15 cellular contexts compared by ENCODE assay signal in the genomic region with DNA sequence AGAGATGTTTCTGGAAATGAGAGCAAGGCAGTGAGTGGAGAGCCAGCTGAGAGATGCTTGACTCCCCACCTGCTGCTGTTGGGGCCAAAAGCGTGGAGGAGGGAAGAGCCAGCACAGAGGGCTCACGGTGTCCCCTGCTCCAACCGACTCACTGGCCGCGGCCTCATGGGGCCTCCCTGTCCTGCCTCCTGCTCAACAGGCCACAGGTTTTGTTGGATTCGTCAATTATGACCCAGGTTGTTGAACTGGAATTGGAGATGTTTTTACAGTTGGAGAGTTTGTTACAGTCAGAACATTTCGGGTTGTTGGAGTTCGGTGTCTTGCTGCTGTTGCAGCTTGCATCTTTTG. TPM values are rescaled to one million over a fixed set of nuclear protein-coding genes. Genes with fewer than 3 reads are reported as not detected.
A peak's percentile ranks its signal among the peaks of the same experiment; 100 is the strongest.
DNase-seq lines count a peak whose midpoint lies in the region; ATAC-seq and TF ChIP-seq lines count a peak whose summit lies in the region.
"Had no signal": no experiment of that assay in that cellular context is flagged by ENCODE, and none has a peak within 500 bp of the region (broad histone marks: within the 10 kb centered on the region; RNA-seq: fewer than 3 reads in every experiment).

No MANE protein-coding gene starts in this region.

- peaks cover 2% of the 10 kb centered on the region for H3K9me3 ChIP-seq in A673 (ENCODE audit: low read depth, low read length, poor library complexity, severe bottlenecking)
- peaks cover 0 to 8% (median 0%) of the 10 kb centered on the region in 3 experiments for H3K9me3 ChIP-seq in naive thymus-derived CD4-positive, alpha-beta T cell (ENCODE audit: control insufficient read depth in 2 of 3, low read length in 3 of 3)
- no peaks in the 10 kb centered on the region for H3K9me3 ChIP-seq in smooth muscle cell (replicated peaks; ENCODE audit: low read depth)
- H3K9me3 ChIP-seq: SJSA1 had no signal

- H4K20me1 ChIP-seq in GM23338 (replicated peaks; ENCODE audit: insufficient read depth) (peaks cover 14% of the 10 kb centered on the region), smooth muscle cell (ENCODE audit: low read depth) (peaks cover 99% of the 10 kb centered on the region)

- CTCF ChIA-PET in A673 (lab: Charles Lee), result no interaction called here
- CTCF ChIA-PET in naive thymus-derived CD4-positive, alpha-beta T cell (lab: Charles Lee), result no interaction called here

- H3K9ac ChIP-seq in smooth muscle cell (ENCODE audit: low read depth), result no peak overlapping the region

- 95% methylated on average over 8 of the region's 8 CpGs for WGBS in smooth muscle cell (ENCODE audit: low lambda C conversion rate)

- POLR2A ChIA-PET in A673 (lab: Charles Lee; ENCODE audit: low non-redundant PET), result no interaction called here
- POLR2A ChIA-PET in naive thymus-derived CD4-positive, alpha-beta T cell (lab: Charles Lee), result interaction anchor here (12.9 kb wide), 1 partner anchor 16 kb away, joined by 244 read pairs; no protein-coding TSS in a partner anchor

- no peaks in the 10 kb centered on the region for H3K9me3 Mint-ChIP-seq in GM23338
- peaks cover 0 to 17% (median 0%) of the 10 kb centered on the region in 11 donors for H3K9me3 Mint-ChIP-seq in naive thymus-derived CD4-positive, alpha-beta T cell

- no TSS peak for BruUV-seq in A673 (replicated peaks; lab: Mats Ljungman, UMichigan)

- H3K27me3 ChIP-seq in A673 (replicated peaks; ENCODE audit: insufficient read depth, low read depth, low read length, poor library complexity), result no peaks in the 10 kb centered on the region
- no peaks in the 10 kb centered on the region for H3K27me3 ChIP-seq in GM23338 (ENCODE audit: insufficient read depth)
- no peaks in the 10 kb centered on the region for H3K27me3 ChIP-seq in dorsolateral prefrontal cortex
- no peaks in the 10 kb centered on the region for H3K27me3 ChIP-seq in naive thymus-derived CD4-positive, alpha-beta T cell (ENCODE audit: control insufficient read depth in 2 of 2, insufficient read depth in 2 of 2, low read length in 2 of 2)
- no peaks in the 10 kb centered on the region for H3K27me3 ChIP-seq in smooth muscle cell (ENCODE audit: low read depth)
- H3K27me3 ChIP-seq: SJSA1 had no signal

- peaks cover 14% of the 10 kb centered on the region for H3K36me3 ChIP-seq in A673 (ENCODE audit: insufficient read depth, low read length, poor library complexity, severe bottlenecking)
- no peaks in the 10 kb centered on the region for H3K36me3 ChIP-seq in GM23338 (ENCODE audit: insufficient read depth)
- peaks cover 0 to 31% (median 7%) of the 10 kb centered on the region in 3 experiments for H3K36me3 ChIP-seq in naive thymus-derived CD4-positive, alpha-beta T cell (ENCODE audit: control insufficient read depth in 2 of 3, insufficient read depth in 3 of 3, low read length in 3 of 3)
- no peaks in the 10 kb centered on the region for H3K36me3 ChIP-seq in smooth muscle cell (ENCODE audit: low read depth)

- H3K9me2 ChIP-seq in GM23338 (ENCODE audit: insufficient read depth), result no peaks in the 10 kb centered on the region

- DNase-seq in A673 (ENCODE audit: low spot score), result no peak
- DNase-seq in GM23338 (ENCODE audit: low spot score), result no peak
- DNase-seq in dorsolateral prefrontal cortex, result peak in 1 of 10 donors; percentile 21
- no peak for DNase-seq in naive thymus-derived CD4-positive, alpha-beta T cell
- no peak for DNase-seq in cerebellum (ENCODE audit: low spot score)
- no peak for DNase-seq in NCI-H446 (lab: John Stamatoyannopoulos, UW)
- no peak for DNase-seq in smooth muscle cell (lab: John Stamatoyannopoulos, UW; ENCODE audit: unreplicated experiment)
- no peak for DNase-seq in GM13976 (ENCODE audit: low spot score)
- DNase-seq: activated CD4-positive, alpha-beta T cell treated with anti-CD3 and anti-CD28 coated beads for 48 hours; GF-D8; H7; NCI-H1694 treated with DMSO at 0.1 percent for 48 hours; NCI-H446 treated with DMSO at 0.1 percent for 48 hours; stimulated activated CD4-positive, alpha-beta T cell treated with anti-CD3 and anti-CD28 coated beads, Interleukin-1b, Interleukin-23, amount 100 ng/mL, for 48 hours had no signal

- peaks cover 26% of the 10 kb centered on the region for H3K36me3 Mint-ChIP-seq in GM23338 (ENCODE audit: low read depth)
- H3K36me3 Mint-ChIP-seq in naive thymus-derived CD4-positive, alpha-beta T cell, result peaks cover 0 to 36% (median 4%) of the 10 kb centered on the region in 5 donors

- H2AFZ ChIP-seq in GM23338 (no peak overlapping the region), smooth muscle cell (ENCODE audit: low read depth) (no peak overlapping the region)

- no peak for TF ChIP-seq CTCF in A673 (conservative IDR thresholded peaks at IDR 0.05; ENCODE audit: low read depth, low read length)
- no peak for TF ChIP-seq CTCF in GM23338 (conservative IDR thresholded peaks at IDR 0.05; ENCODE audit: low read depth in 2 of 2)
- no peak for TF ChIP-seq CTCF in dorsolateral prefrontal cortex (IDR thresholded peaks at IDR 0.05 in 54 of 56, conservative IDR thresholded peaks at IDR 0.05 in 2 of 56; ENCODE audit: low read depth in 1 of 56, partially characterized antibody in 56 of 56)
- no peak for TF ChIP-seq CTCF in smooth muscle cell (IDR thresholded peaks at IDR 0.05; ENCODE audit: borderline replicate concordance, insufficient read depth, poor library complexity, severe bottlenecking)
- TF ChIP-seq CTCF in GM13976 (IDR thresholded peaks at IDR 0.05; ENCODE audit: borderline replicate concordance, control extremely low read depth, extremely low read depth, insufficient read depth, missing control alignments), result no peak

- H3F3A ChIP-seq in GM23338 (replicated peaks; ENCODE audit: low read depth) (peaks cover 22% of the 10 kb centered on the region; the same call in 1 of the 2 replicates), smooth muscle cell (ENCODE audit: low read depth) (no peaks in the 10 kb centered on the region)

- peaks cover 6% of the 10 kb centered on the region for H3K4me1 ChIP-seq in A673 (ENCODE audit: insufficient read depth, low read length, poor library complexity, severe bottlenecking)
- H3K4me1 ChIP-seq in GM23338 (ENCODE audit: insufficient read depth), result peaks cover 43% of the 10 kb centered on the region
- peaks cover 30 to 82% of the 10 kb centered on the region in 2 donors for H3K4me1 ChIP-seq in naive thymus-derived CD4-positive, alpha-beta T cell (ENCODE audit: control insufficient read depth in 2 of 2, insufficient read depth in 2 of 2, low read length in 2 of 2)
- H3K4me1 ChIP-seq in smooth muscle cell (ENCODE audit: low read depth), result peaks cover 48% of the 10 kb centered on the region

- intact Hi-C loops in A673 (cut with micrococcal nuclease; ENCODE audit: unreplicated experiment), result no loop called here
- intact Hi-C loops in dorsolateral prefrontal cortex (cut with DNase I), result no loop called here
- intact Hi-C loops in naive thymus-derived CD4-positive, alpha-beta T cell (cut with micrococcal nuclease), result no loop called here

- in situ Hi-C loops in GM13976 (cut with MboI; ENCODE audit: low sequenced_read_pairs, unreplicated experiment), result no loop called here

- H3K4me1 Mint-ChIP-seq in GM23338, result peaks cover 68% of the 10 kb centered on the region
- peaks cover 10 to 89% (median 49%) of the 10 kb centered on the region in 7 donors for H3K4me1 Mint-ChIP-seq in naive thymus-derived CD4-positive, alpha-beta T cell

- peaks cover 27% of the 10 kb centered on the region for H3K27me3 Mint-ChIP-seq in GM23338 (ENCODE audit: insufficient read depth, low read depth, poor library complexity)
- no peaks in the 10 kb centered on the region for H3K27me3 Mint-ChIP-seq in naive thymus-derived CD4-positive, alpha-beta T cell

- no peak for ATAC-seq in GM23338
- ATAC-seq in naive thymus-derived CD4-positive, alpha-beta T cell, result no peak

- H3K27ac Mint-ChIP-seq in GM23338, result peak overlapping the region; percentile 83
- H3K27ac Mint-ChIP-seq in naive thymus-derived CD4-positive, alpha-beta T cell, result peak overlapping the region in 6 of 9 donors; percentile 59 to 87 (median 72)

- peaks cover 94% of the 10 kb centered on the region for H3K79me2 ChIP-seq in GM23338 (replicated peaks; ENCODE audit: insufficient read depth)
- peaks cover 97% of the 10 kb centered on the region for H3K79me2 ChIP-seq in smooth muscle cell (ENCODE audit: low read depth)

- peak overlapping the region; percentile 71 for H3K4me2 ChIP-seq in GM23338
- H3K4me2 ChIP-seq in smooth muscle cell, result no peak overlapping the region

- peak overlapping the region; percentile 30 for H3K27ac ChIP-seq in A673 (ENCODE audit: low read depth, low read length, poor library complexity, severe bottlenecking)
- peak overlapping the region; percentile 59; the same call in 1 of the 2 replicates for H3K27ac ChIP-seq in GM23338 (ENCODE audit: low read depth)
- H3K27ac ChIP-seq in dorsolateral prefrontal cortex, result peak overlapping the region in 37 of 59 donors; percentile 2 to 76 (median 59)
- peak overlapping the region; percentile 20 for H3K27ac ChIP-seq in naive thymus-derived CD4-positive, alpha-beta T cell (ENCODE audit: low read depth, low read length)
- no peak overlapping the region for H3K27ac ChIP-seq in smooth muscle cell (ENCODE audit: low read depth)
- H3K27ac ChIP-seq: SJSA1 had no signal

- peak overlapping the region; percentile 26; the same call in 1 of the 3 replicates for H3K4me3 Mint-ChIP-seq in GM23338
- peak overlapping the region in 8 of 10 donors; percentile 12 to 78 (median 22) for H3K4me3 Mint-ChIP-seq in naive thymus-derived CD4-positive, alpha-beta T cell

- H3K4me3 ChIP-seq in A673 (ENCODE audit: low read depth, low read length, poor library complexity, severe bottlenecking) (no peak overlapping the region), GM23338 (no peak overlapping the region; the same call in 1 of the 2 replicates), dorsolateral prefrontal cortex (peak overlapping the region in 3 of 59 donors; percentile 11 to 30 (median 19)), smooth muscle cell (no peak overlapping the region)
- no peak overlapping the region for H3K4me3 ChIP-seq in naive thymus-derived CD4-positive, alpha-beta T cell (ENCODE audit: low read length)
- H3K4me3 ChIP-seq: SJSA1 had no signal

RNA-seq across cellular contexts. Expression of a gene that starts 21.4 kb away (rescaled TPM):
- total RNA-seq in A673 (2021) (84.9 and 88.1 TPM in 2 replicates), dorsolateral prefrontal cortex (100 to 1,000 TPM in 27 of 120 experiments, 10 to 100 TPM in 93; 65.3 to 147 (median 87.5) TPM), cerebellum (23.4 TPM), smooth muscle cell (14.4 and 19.6 TPM in 2 replicates)
- 62.8 and 66.8 TPM in 2 replicates for total RNA-seq in GM23338 (2014; rRNA removed; shearing (Covaris generic))
- polyA plus RNA-seq in GM23338 (2016; fragmentation: Nextera tagmentation; extraction: Ambion mirVana) (9.3 and 10.4 TPM in 2 replicates), smooth muscle cell (4.2 and 6.8 TPM in 2 replicates)
- total RNA-seq in naive thymus-derived CD4-positive, alpha-beta T cell, result 100 to 1,000 TPM in 2 of 5 experiments, 10 to 100 TPM in 3; 63.4 to 278 (median 97.9) TPM
- under 1 TPM; 0.61 to 0.92 TPM for polyA plus RNA-seq in naive thymus-derived CD4-positive, alpha-beta T cell

RNA-seq across cellular contexts. Expression of a gene that starts 55.0 kb away (rescaled TPM):
- 114 and 119 TPM in 2 replicates for total RNA-seq in A673 (2021)
- total RNA-seq in GM23338 (2014; rRNA removed; shearing (Covaris generic)), result 54.3 and 79.1 TPM in 2 replicates
- polyA plus RNA-seq in GM23338 (2016; fragmentation: Nextera tagmentation; extraction: Ambion mirVana), result 167 and 173 TPM in 2 replicates
- total RNA-seq in dorsolateral prefrontal cortex, result 10 to 100 TPM; 21.8 to 56.4 (median 36.0) TPM
- 10 to 100 TPM; 43.2 to 56.2 (median 48.8) TPM for total RNA-seq in naive thymus-derived CD4-positive, alpha-beta T cell
- polyA plus RNA-seq in naive thymus-derived CD4-positive, alpha-beta T cell, result 10 to 100 TPM; 55.9 to 77.0 TPM
- total RNA-seq in cerebellum, result 14.0 TPM
- total RNA-seq in smooth muscle cell, result 33.1 and 39.8 TPM in 2 replicates
- 152 and 162 TPM in 2 replicates for polyA plus RNA-seq in smooth muscle cell
